In genomic region chr18:79679552-79680099, GRCh38 we compare ENCODE assay signal across 1 cellular context.
TF ChIP-seq lines count a peak whose summit lies in the region.

A gene with protein sequence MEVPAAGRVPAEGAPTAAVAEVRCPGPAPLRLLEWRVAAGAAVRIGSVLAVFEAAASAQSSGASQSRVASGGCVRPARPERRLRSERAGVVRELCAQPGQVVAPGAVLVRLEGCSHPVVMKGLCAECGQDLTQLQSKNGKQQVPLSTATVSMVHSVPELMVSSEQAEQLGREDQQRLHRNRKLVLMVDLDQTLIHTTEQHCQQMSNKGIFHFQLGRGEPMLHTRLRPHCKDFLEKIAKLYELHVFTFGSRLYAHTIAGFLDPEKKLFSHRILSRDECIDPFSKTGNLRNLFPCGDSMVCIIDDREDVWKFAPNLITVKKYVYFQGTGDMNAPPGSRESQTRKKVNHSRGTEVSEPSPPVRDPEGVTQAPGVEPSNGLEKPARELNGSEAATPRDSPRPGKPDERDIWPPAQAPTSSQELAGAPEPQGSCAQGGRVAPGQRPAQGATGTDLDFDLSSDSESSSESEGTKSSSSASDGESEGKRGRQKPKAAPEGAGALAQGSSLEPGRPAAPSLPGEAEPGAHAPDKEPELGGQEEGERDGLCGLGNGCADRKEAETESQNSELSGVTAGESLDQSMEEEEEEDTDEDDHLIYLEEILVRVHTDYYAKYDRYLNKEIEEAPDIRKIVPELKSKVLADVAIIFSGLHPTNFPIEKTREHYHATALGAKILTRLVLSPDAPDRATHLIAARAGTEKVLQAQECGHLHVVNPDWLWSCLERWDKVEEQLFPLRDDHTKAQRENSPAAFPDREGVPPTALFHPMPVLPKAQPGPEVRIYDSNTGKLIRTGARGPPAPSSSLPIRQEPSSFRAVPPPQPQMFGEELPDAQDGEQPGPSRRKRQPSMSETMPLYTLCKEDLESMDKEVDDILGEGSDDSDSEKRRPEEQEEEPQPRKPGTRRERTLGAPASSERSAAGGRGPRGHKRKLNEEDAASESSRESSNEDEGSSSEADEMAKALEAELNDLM (plus strand): TSS chr18:79679803. CDS start chr18:79679948, 145 bp downstream.

TF ChIP-seq in GM12878, 131 proteins besides CTCF, POLR2A, EP300 and RAD21 (continued from another document and continues in another):
- no peak for TF ChIP-seq CEBPZ (IDR thresholded peaks at IDR 0.05; ENCODE audit: low read depth, low read length)
- TF ChIP-seq SRF (IDR thresholded peaks at IDR 0.05; ENCODE audit: low read depth in 2 of 2, low read length in 2 of 2), result peak; percentile 36 to 91; a peak in 2 of 4 replicates
- TF ChIP-seq CEBPB (IDR thresholded peaks at IDR 0.05; ENCODE audit: borderline replicate concordance in 1 of 2, low read depth in 2 of 2, low read length in 2 of 2), result no peak
- TF ChIP-seq KAT2A (conservative IDR thresholded peaks at IDR 0.05; ENCODE audit: control insufficient read depth, low read depth, low read length), result no peak
- TF ChIP-seq SREBF1 (IDR thresholded peaks at IDR 0.05; ENCODE audit: low read length), result peak; percentile 2
- TF ChIP-seq ZBTB4 (CRISPR knock-in tag; IDR thresholded peaks at IDR 0.05), result no peak
- peak; percentile 65 for TF ChIP-seq HDAC6 (IDR thresholded peaks at IDR 0.05; ENCODE audit: unreplicated experiment)
- TF ChIP-seq ZNF622 (IDR thresholded peaks at IDR 0.05), result no peak
- peak; percentile 61 for TF ChIP-seq SIX5 (IDR thresholded peaks at IDR 0.05; ENCODE audit: low read depth, low read length, severe bottlenecking)
- TF ChIP-seq E2F8 (IDR thresholded peaks at IDR 0.05; ENCODE audit: low read depth, partially characterized antibody), result peak; percentile 84
- peak; percentile 54; the same call in 1 of the 2 replicates for TF ChIP-seq RB1 (IDR thresholded peaks at IDR 0.05; ENCODE audit: borderline replicate concordance)
- TF ChIP-seq, protein P1, sequence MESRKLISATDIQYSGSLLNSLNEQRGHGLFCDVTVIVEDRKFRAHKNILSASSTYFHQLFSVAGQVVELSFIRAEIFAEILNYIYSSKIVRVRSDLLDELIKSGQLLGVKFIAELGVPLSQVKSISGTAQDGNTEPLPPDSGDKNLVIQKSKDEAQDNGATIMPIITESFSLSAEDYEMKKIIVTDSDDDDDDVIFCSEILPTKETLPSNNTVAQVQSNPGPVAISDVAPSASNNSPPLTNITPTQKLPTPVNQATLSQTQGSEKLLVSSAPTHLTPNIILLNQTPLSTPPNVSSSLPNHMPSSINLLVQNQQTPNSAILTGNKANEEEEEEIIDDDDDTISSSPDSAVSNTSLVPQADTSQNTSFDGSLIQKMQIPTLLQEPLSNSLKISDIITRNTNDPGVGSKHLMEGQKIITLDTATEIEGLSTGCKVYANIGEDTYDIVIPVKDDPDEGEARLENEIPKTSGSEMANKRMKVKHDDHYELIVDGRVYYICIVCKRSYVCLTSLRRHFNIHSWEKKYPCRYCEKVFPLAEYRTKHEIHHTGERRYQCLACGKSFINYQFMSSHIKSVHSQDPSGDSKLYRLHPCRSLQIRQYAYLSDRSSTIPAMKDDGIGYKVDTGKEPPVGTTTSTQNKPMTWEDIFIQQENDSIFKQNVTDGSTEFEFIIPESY (IDR thresholded peaks at IDR 0.05), result no peak
- TF ChIP-seq CHD2 (IDR thresholded peaks at IDR 0.05; ENCODE audit: borderline replicate concordance, low read depth, low read length), result no peak
- TF ChIP-seq NR2F1 (conservative IDR thresholded peaks at IDR 0.05), result no peak; the same call in 1 of the 2 replicates
- TF ChIP-seq RELA (IDR thresholded peaks at IDR 0.05; ENCODE audit: borderline replicate concordance, partially characterized antibody), result peak; percentile 54
- TF ChIP-seq RCOR1 (conservative IDR thresholded peaks at IDR 0.05; ENCODE audit: low read depth, low read length), result no peak
- no peak for TF ChIP-seq ZNF274 (IDR thresholded peaks at IDR 0.05; ENCODE audit: insufficient read depth, insufficient read length)
- no peak for TF ChIP-seq SKIL (IDR thresholded peaks at IDR 0.05; ENCODE audit: low read depth, poor library complexity, severe bottlenecking)
- TF ChIP-seq TCF3 (IDR thresholded peaks at IDR 0.05; ENCODE audit: borderline replicate concordance, insufficient read depth, low read depth, low read length), result no peak
- TF ChIP-seq IKZF2 (IDR thresholded peaks at IDR 0.05), result no peak
- TF ChIP-seq IRF4 (IDR thresholded peaks at IDR 0.05; ENCODE audit: low read depth, low read length), result no peak
- 0 out of 2 replicates have a peak, but pooled peaks have one; percentile 5 for TF ChIP-seq SPI1 (IDR thresholded peaks at IDR 0.05; ENCODE audit: borderline replicate concordance, insufficient read depth, low read depth, low read length)
- TF ChIP-seq BRCA1 (IDR thresholded peaks at IDR 0.05; ENCODE audit: low read depth, low read length), result peak; percentile 42; the same call in 1 of the 2 replicates
- TF ChIP-seq ZNF207 (IDR thresholded peaks at IDR 0.05; ENCODE audit: borderline replicate concordance), result peak; percentile 99
- TF ChIP-seq IRF3 (IDR thresholded peaks at IDR 0.05), result peak; percentile 50; the same call in 1 of the 2 replicates
- peak; percentile 75 for TF ChIP-seq GABPA (IDR thresholded peaks at IDR 0.05; ENCODE audit: low read depth)
- TF ChIP-seq GATAD2B (conservative IDR thresholded peaks at IDR 0.05; ENCODE audit: low read depth), result peak; percentile 43
- peak; percentile 100 for TF ChIP-seq NBN (IDR thresholded peaks at IDR 0.05)
- TF ChIP-seq HDAC2 (IDR thresholded peaks at IDR 0.05), result no peak
- TF ChIP-seq MYC (IDR thresholded peaks at IDR 0.05; ENCODE audit: insufficient read depth, insufficient read length, insufficient replicate concordance, low read length, severe bottlenecking), result no peak
- no peak for TF ChIP-seq NFIC (IDR thresholded peaks at IDR 0.05; ENCODE audit: low read depth, low read length)
- TF ChIP-seq ZZZ3 (IDR thresholded peaks at IDR 0.05; ENCODE audit: control insufficient read depth, insufficient read length, low read depth), result no peak
- no peak for TF ChIP-seq NRF1 (conservative IDR thresholded peaks at IDR 0.05; ENCODE audit: low read depth, low read length)
- TF ChIP-seq ETV6 (conservative IDR thresholded peaks at IDR 0.05 in 1 of 2, IDR thresholded peaks at IDR 0.05 in 1 of 2; ENCODE audit: borderline replicate concordance in 1 of 2, low read depth in 1 of 2), result no peak
- no peak for TF ChIP-seq ZNF24 (IDR thresholded peaks at IDR 0.05)
- TF ChIP-seq SMC3 (IDR thresholded peaks at IDR 0.05; ENCODE audit: borderline replicate concordance, low read length), result no peak
- peak; percentile 98 for TF ChIP-seq CREB1 (IDR thresholded peaks at IDR 0.05; ENCODE audit: low read depth)
- no peak for TF ChIP-seq FOS (IDR thresholded peaks at IDR 0.05; ENCODE audit: borderline replicate concordance, extremely low read depth, insufficient read length)
- peak; percentile 78; the same call in 1 of the 2 replicates for TF ChIP-seq DPF2 (IDR thresholded peaks at IDR 0.05)
- TF ChIP-seq JUND (IDR thresholded peaks at IDR 0.05; ENCODE audit: low read depth, low read length), result no peak
- TF ChIP-seq SUZ12 (IDR thresholded peaks at IDR 0.05; ENCODE audit: unreplicated experiment), result no peak
- TF ChIP-seq KDM1A (IDR thresholded peaks at IDR 0.05; ENCODE audit: borderline replicate concordance), result no peak
